In the genomic region with DNA sequence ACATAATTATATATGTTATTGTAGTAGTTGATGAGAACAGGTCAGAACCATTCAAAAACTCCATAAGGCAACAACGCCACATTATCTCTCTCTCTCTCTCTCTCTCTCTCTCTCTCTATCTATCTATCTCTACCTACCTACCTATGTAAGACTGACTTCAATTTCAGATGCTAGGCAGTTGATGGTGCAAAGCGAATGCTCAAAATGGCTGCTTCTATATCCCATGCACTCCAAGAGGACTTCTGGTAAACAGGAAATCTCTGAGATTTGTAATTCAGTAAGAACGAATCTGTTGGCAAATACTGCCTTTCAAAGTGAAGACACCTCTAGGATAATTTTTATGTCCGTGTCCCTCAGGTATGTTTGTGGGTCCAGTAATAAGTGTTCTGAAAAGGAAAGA, we compare ENCODE assay signal across 25 cellular contexts.
"Had no signal": no experiment of that assay in that cellular context is flagged by ENCODE, and none has a peak within 500 bp of the region (broad histone marks: within the 10 kb centered on the region; RNA-seq: fewer than 3 reads in every experiment).

No MANE protein-coding gene starts in this region.

- H3K79me2 ChIP-seq: hepatocyte had no signal

- H3K27ac Mint-ChIP-seq: activated CD4-positive, alpha-beta T cell treated with anti-CD3 and anti-CD28 coated beads, Interleukin-2, amount 10 ng/mL, durations not matched to agents 7 days and 5 days; activated CD8-positive, alpha-beta memory T cell treated with anti-CD3 and anti-CD28 coated beads, Interleukin-2, amount 10 ng/mL, durations not matched to agents 7 days and 5 days; activated CD8-positive, alpha-beta T cell treated with anti-CD3 and anti-CD28 coated beads for 36 hours; activated naive CD8-positive, alpha-beta T cell treated with anti-CD3 and anti-CD28 coated beads, Interleukin-2, amount 50 U/mL, for 24 hours; activated T-helper 1 cell treated with anti-CD3 and anti-CD28 coated beads, Interleukin-12 subunit alpha, Interleukin-12 subunit beta, Interleukin-2, Interleukin-4 antibody, amounts not matched to agents 30 ng/mL and 10 ng/mL and 1 ng/mL, durations not matched to agents 14 hours and 24 hours and 36 hours; brain; effector memory CD8-positive, alpha-beta T cell; immature natural killer cell; mesothelial cell of epicardium; natural killer cell had no signal

- H3K27me3 ChIP-seq: hepatocyte, transverse colon had no signal

- ATAC-seq: activated CD8-positive, alpha-beta memory T cell treated with anti-CD3 and anti-CD28 coated beads, Interleukin-2, amount 10 ng/mL, durations not matched to agents 7 days and 5 days; activated CD8-positive, alpha-beta T cell treated with anti-CD3 and anti-CD28 coated beads for 36 hours; activated naive CD8-positive, alpha-beta T cell treated with anti-CD3 and anti-CD28 coated beads, Interleukin-2, amount 50 U/mL, for 24 hours; effector memory CD8-positive, alpha-beta T cell; esophagus mucosa; left lobe of liver; natural killer cell had no signal

- H3K9me3 Mint-ChIP-seq: activated CD4-positive, alpha-beta T cell treated with anti-CD3 and anti-CD28 coated beads, Interleukin-2, amount 10 ng/mL, durations not matched to agents 7 days and 5 days; activated CD8-positive, alpha-beta T cell treated with anti-CD3 and anti-CD28 coated beads for 36 hours; activated naive CD8-positive, alpha-beta T cell treated with anti-CD3 and anti-CD28 coated beads, Interleukin-2, amount 50 U/mL, for 24 hours; activated T-helper 1 cell treated with anti-CD3 and anti-CD28 coated beads, Interleukin-12 subunit alpha, Interleukin-12 subunit beta, Interleukin-2, Interleukin-4 antibody, amounts not matched to agents 30 ng/mL and 10 ng/mL and 1 ng/mL, durations not matched to agents 14 hours and 24 hours and 36 hours; brain; immature natural killer cell; mesothelial cell of epicardium; natural killer cell; stimulated activated naive CD8-positive, alpha-beta T cell treated with anti-CD3 and anti-CD28 coated beads, Interleukin-15, Interleukin-2, amounts not matched to agents 100 ng/mL and 50 ng/mL, for 24 hours had no signal

- H3K4me3 ChIP-seq: hepatocyte, transverse colon had no signal

- H3K4me1 Mint-ChIP-seq: activated CD4-positive, alpha-beta T cell treated with anti-CD3 and anti-CD28 coated beads, Interleukin-2, amount 10 ng/mL, durations not matched to agents 7 days and 5 days; activated CD8-positive, alpha-beta memory T cell treated with anti-CD3 and anti-CD28 coated beads, Interleukin-2, amount 10 ng/mL, durations not matched to agents 7 days and 5 days; immature natural killer cell had no signal

- H3K4me2 ChIP-seq: hepatocyte had no signal

- H3K9me3 ChIP-seq: transverse colon had no signal

- DNase-seq: activated CD4-positive, alpha-beta T cell treated with anti-CD3 and anti-CD28 coated beads, Interleukin-2, amount 10 ng/mL, durations not matched to agents 7 days and 5 days; activated CD4-positive, CD25-positive, alpha-beta regulatory T cell treated with anti-CD3 and anti-CD28 coated beads, Interleukin-2, amount 50 U/mL, for 72 hours; activated CD8-positive, alpha-beta memory T cell treated with anti-CD3 and anti-CD28 coated beads, Interleukin-2, amount 10 ng/mL, durations not matched to agents 7 days and 5 days; activated CD8-positive, alpha-beta T cell treated with anti-CD3 and anti-CD28 coated beads for 36 hours; activated gamma-delta T cell; activated naive CD4-positive, alpha-beta T cell treated with anti-CD3 and anti-CD28 coated beads, Interleukin-2, amount 50 U/mL, for 16 hours; activated naive CD8-positive, alpha-beta T cell treated with anti-CD3 and anti-CD28 coated beads, Interleukin-2, amount 50 U/mL, for 24 hours; activated T-cell treated with anti-CD3 and anti-CD28 coated beads for 4 hours; anterior cingulate cortex; central memory CD4-positive, alpha-beta T cell; dermis blood vessel endothelial cell; effector memory CD8-positive, alpha-beta T cell; foreskin melanocyte; glutamatergic neuron; immature natural killer cell; natural killer cell; stimulated activated CD4-positive, alpha-beta T cell treated with anti-CD3 and anti-CD28 coated beads, Interleukin-4, amount 100 ng/mL, for 4 hours; transverse colon had no signal

- H3K4me3 Mint-ChIP-seq: activated CD4-positive, alpha-beta T cell treated with anti-CD3 and anti-CD28 coated beads, Interleukin-2, amount 10 ng/mL, durations not matched to agents 7 days and 5 days; activated CD8-positive, alpha-beta memory T cell treated with anti-CD3 and anti-CD28 coated beads, Interleukin-2, amount 10 ng/mL, durations not matched to agents 7 days and 5 days; activated CD8-positive, alpha-beta T cell treated with anti-CD3 and anti-CD28 coated beads for 36 hours; activated naive CD8-positive, alpha-beta T cell treated with anti-CD3 and anti-CD28 coated beads, Interleukin-2, amount 50 U/mL, for 24 hours; activated T-helper 1 cell treated with anti-CD3 and anti-CD28 coated beads, Interleukin-12 subunit alpha, Interleukin-12 subunit beta, Interleukin-2, Interleukin-4 antibody, amounts not matched to agents 30 ng/mL and 10 ng/mL and 1 ng/mL, durations not matched to agents 14 hours and 24 hours and 36 hours; brain; effector memory CD8-positive, alpha-beta T cell; immature natural killer cell; mesothelial cell of epicardium; natural killer cell; stimulated activated naive CD8-positive, alpha-beta T cell treated with anti-CD3 and anti-CD28 coated beads, Interleukin-15, Interleukin-2, amounts not matched to agents 100 ng/mL and 50 ng/mL, for 24 hours had no signal

- H3K36me3 Mint-ChIP-seq: activated CD8-positive, alpha-beta memory T cell treated with anti-CD3 and anti-CD28 coated beads, Interleukin-2, amount 10 ng/mL, durations not matched to agents 7 days and 5 days; immature natural killer cell; mesothelial cell of epicardium; natural killer cell had no signal

- H3K27me3 Mint-ChIP-seq: activated CD8-positive, alpha-beta memory T cell treated with anti-CD3 and anti-CD28 coated beads, Interleukin-2, amount 10 ng/mL, durations not matched to agents 7 days and 5 days; brain; effector memory CD8-positive, alpha-beta T cell had no signal

- H3K36me3 ChIP-seq: transverse colon had no signal

- H3K27ac ChIP-seq: hepatocyte had no signal

- H2AFZ ChIP-seq: hepatocyte had no signal
